In the genomic region with DNA sequence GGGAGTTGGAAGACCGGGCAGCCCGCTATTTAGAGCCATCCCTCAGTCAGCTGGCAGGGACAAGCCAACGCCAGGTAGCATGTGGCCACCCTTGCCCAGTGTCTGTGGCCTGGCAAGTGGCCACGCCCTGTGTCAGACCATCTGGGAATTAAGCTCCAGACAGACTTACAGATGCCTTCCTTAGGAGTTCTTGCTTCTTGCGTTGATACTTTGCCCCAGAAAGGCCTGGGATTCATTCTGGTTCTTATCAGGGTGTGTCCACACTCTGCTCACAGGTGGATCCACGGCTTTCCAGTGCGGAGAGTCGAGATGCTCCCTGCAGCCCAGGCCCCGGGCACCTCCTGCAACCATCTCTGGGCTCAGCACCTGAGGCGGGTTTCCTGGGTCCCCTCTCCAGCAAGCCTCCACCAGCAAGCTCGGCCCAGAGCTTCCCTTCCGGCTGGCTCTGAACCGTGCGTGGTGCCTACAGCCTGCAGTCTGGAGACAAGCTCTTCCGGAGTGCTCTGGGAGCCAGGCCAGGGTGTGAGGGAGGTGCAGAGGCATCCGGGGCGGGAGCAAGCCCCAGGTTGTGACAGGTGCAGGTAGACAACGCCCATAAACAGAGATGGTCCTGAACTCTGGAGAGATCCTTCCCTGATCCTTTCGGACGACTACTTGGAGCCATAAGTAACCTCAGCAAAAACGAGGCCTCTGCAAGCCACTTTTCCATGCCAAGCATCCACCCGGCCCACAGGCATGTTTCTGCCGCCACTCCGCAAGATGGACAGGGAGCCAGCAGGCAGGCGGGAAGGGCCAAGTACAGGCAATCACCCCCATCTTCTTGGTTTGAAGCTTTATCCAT, we compare ENCODE assay signal across 15 cellular contexts. TPM values are rescaled to one million over a fixed set of nuclear protein-coding genes. Genes with fewer than 3 reads are reported as not detected.
DNase-seq lines count a peak whose midpoint lies in the region; ATAC-seq and TF ChIP-seq lines count a peak whose summit lies in the region.
"Had no signal": no experiment of that assay in that cellular context is flagged by ENCODE, and none has a peak within 500 bp of the region (broad histone marks: within the 10 kb centered on the region; RNA-seq: fewer than 3 reads in every experiment).

No MANE protein-coding gene starts in this region.

- H3K9me3 ChIP-seq in colonic mucosa (no peaks in the 10 kb centered on the region), mucosa of stomach (ENCODE audit: control insufficient read depth, low read length) (no peaks in the 10 kb centered on the region)
- H3K9me3 ChIP-seq: body of pancreas, Peyer's patch had no signal

- H3K9me3 Mint-ChIP-seq in natural killer cell treated with Interleukin-12 subunit alpha and Interleukin-12 subunit beta and Interleukin-15 and Interleukin-18, amount 100 ng/mL, for 72 hours: peaks cover 4% of the 10 kb centered on the region
- H3K9me3 Mint-ChIP-seq in natural killer cell: no peaks in the 10 kb centered on the region
- peaks cover 3% of the 10 kb centered on the region; the same call in 1 of the 3 replicates for H3K9me3 Mint-ChIP-seq in GM23338

- H3K27me3 ChIP-seq in colonic mucosa (no peaks in the 10 kb centered on the region), mucosa of stomach (ENCODE audit: control insufficient read depth, insufficient read depth, low read length) (no peaks in the 10 kb centered on the region), GM23338 (ENCODE audit: insufficient read depth) (no peaks in the 10 kb centered on the region)
- H3K27me3 ChIP-seq: body of pancreas, Peyer's patch had no signal

- H3K36me3 ChIP-seq in colonic mucosa (no peaks in the 10 kb centered on the region), mucosa of stomach (ENCODE audit: control insufficient read depth, insufficient read depth, low read length) (peaks cover 6% of the 10 kb centered on the region), GM23338 (ENCODE audit: insufficient read depth) (no peaks in the 10 kb centered on the region)

- peak; percentile 45 for DNase-seq in natural killer cell treated with Interleukin-12 subunit alpha and Interleukin-12 subunit beta and Interleukin-15 and Interleukin-18, amount 100 ng/mL, for 72 hours (ENCODE audit: low spot score)
- DNase-seq in natural killer cell (no peak), colonic mucosa (peak; percentile 52), amniotic stem cell (lab: John Stamatoyannopoulos, UW) (no peak), GM23338 (ENCODE audit: low spot score) (no peak)
- DNase-seq: activated gamma-delta T cell, body of pancreas, NCI-H774, Peyer's patch, T-helper 1 cell had no signal

- H3K79me2 ChIP-seq in GM23338 (replicated peaks; ENCODE audit: insufficient read depth): no peaks in the 10 kb centered on the region

- peak overlapping the region in 1 of 2 donors; percentile 79 for H3K27ac Mint-ChIP-seq in natural killer cell treated with Interleukin-12 subunit alpha and Interleukin-12 subunit beta and Interleukin-15 and Interleukin-18, amount 100 ng/mL, for 72 hours
- H3K27ac Mint-ChIP-seq in natural killer cell (no peak overlapping the region), GM23338 (no peak overlapping the region; the same call in 1 of the 2 replicates)
- H3K27ac Mint-ChIP-seq: memory B cell; stimulated activated naive CD8-positive, alpha-beta T cell treated with anti-CD3 and anti-CD28 coated beads, Interleukin-15, Interleukin-2, amounts not matched to agents 100 ng/mL and 50 ng/mL, for 24 hours had no signal

- H3K4me1 ChIP-seq in colonic mucosa (peaks cover 5% of the 10 kb centered on the region), mucosa of stomach (ENCODE audit: control insufficient read depth, insufficient read depth, low read length) (peaks cover 77% of the 10 kb centered on the region), GM23338 (ENCODE audit: insufficient read depth) (peaks cover 18% of the 10 kb centered on the region)
- H3K4me1 ChIP-seq: body of pancreas had no signal

- no peak overlapping the region for H2AFZ ChIP-seq in GM23338

- H3F3A ChIP-seq in GM23338 (replicated peaks; ENCODE audit: low read depth): no peaks in the 10 kb centered on the region

- H3K4me3 ChIP-seq in colonic mucosa: no peak overlapping the region
- H3K4me3 ChIP-seq in mucosa of stomach (ENCODE audit: low read length): no peak overlapping the region
- H3K4me3 ChIP-seq in GM23338: no peak overlapping the region
- H3K4me3 ChIP-seq: body of pancreas, Peyer's patch had no signal

- H3K9ac ChIP-seq in colonic mucosa (ENCODE audit: low read depth in 2 of 2, low read length in 2 of 2) (no peak overlapping the region), mucosa of stomach (ENCODE audit: low read length) (peak overlapping the region; percentile 17)

- no peak for ATAC-seq in natural killer cell treated with Interleukin-12 subunit alpha and Interleukin-12 subunit beta and Interleukin-15 and Interleukin-18, amount 100 ng/mL, for 72 hours
- ATAC-seq in natural killer cell: no peak
- ATAC-seq in HG02870 (IDR thresholded peaks at IDR 0.05; ENCODE audit: unreplicated experiment): no peak
- no peak for ATAC-seq in GM23338
- ATAC-seq in GM21360 (IDR thresholded peaks at IDR 0.05; ENCODE audit: unreplicated experiment): no peak
- ATAC-seq: body of pancreas had no signal

- no peaks in the 10 kb centered on the region for H3K36me3 Mint-ChIP-seq in natural killer cell treated with Interleukin-12 subunit alpha and Interleukin-12 subunit beta and Interleukin-15 and Interleukin-18, amount 100 ng/mL, for 72 hours
- H3K36me3 Mint-ChIP-seq in natural killer cell (no peaks in the 10 kb centered on the region), GM23338 (ENCODE audit: low read depth) (peaks cover 7% of the 10 kb centered on the region; the same call in 2 of the 3 replicates)

- no peaks in the 10 kb centered on the region for H3K9me2 ChIP-seq in GM23338 (ENCODE audit: insufficient read depth)

- H3K27me3 Mint-ChIP-seq in natural killer cell treated with Interleukin-12 subunit alpha and Interleukin-12 subunit beta and Interleukin-15 and Interleukin-18, amount 100 ng/mL, for 72 hours: no peaks in the 10 kb centered on the region
- H3K27me3 Mint-ChIP-seq in natural killer cell (ENCODE audit: low read depth in 2 of 2) (no peaks in the 10 kb centered on the region), GM23338 (ENCODE audit: insufficient read depth, low read depth, poor library complexity) (peaks cover 43% of the 10 kb centered on the region)
- H3K27me3 Mint-ChIP-seq: memory B cell; stimulated activated naive CD8-positive, alpha-beta T cell treated with anti-CD3 and anti-CD28 coated beads, Interleukin-15, Interleukin-2, amounts not matched to agents 100 ng/mL and 50 ng/mL, for 24 hours had no signal

- H3K4me1 Mint-ChIP-seq in natural killer cell treated with Interleukin-12 subunit alpha and Interleukin-12 subunit beta and Interleukin-15 and Interleukin-18, amount 100 ng/mL, for 72 hours (ENCODE audit: low read depth in 2 of 2): peaks cover 43 to 49% of the 10 kb centered on the region in 2 donors
- H3K4me1 Mint-ChIP-seq in natural killer cell (peaks cover 43 to 59% of the 10 kb centered on the region in 2 donors), GM23338 (peaks cover 36% of the 10 kb centered on the region)

- no peak overlapping the region for H3K4me2 ChIP-seq in GM23338

- intact Hi-C loops in natural killer cell (cut with micrococcal nuclease) (no loop called here), colonic mucosa (cut with DNase I) (no loop called here)

- no peak overlapping the region for H3K4me3 Mint-ChIP-seq in natural killer cell treated with Interleukin-12 subunit alpha and Interleukin-12 subunit beta and Interleukin-15 and Interleukin-18, amount 100 ng/mL, for 72 hours
- H3K4me3 Mint-ChIP-seq in natural killer cell (no peak overlapping the region), GM23338 (no peak overlapping the region)
- H3K4me3 Mint-ChIP-seq: memory B cell; stimulated activated naive CD8-positive, alpha-beta T cell treated with anti-CD3 and anti-CD28 coated beads, Interleukin-15, Interleukin-2, amounts not matched to agents 100 ng/mL and 50 ng/mL, for 24 hours had no signal

- H3K27ac ChIP-seq in colonic mucosa (peak overlapping the region; percentile 22), GM23338 (ENCODE audit: low read depth) (no peak overlapping the region)
- H3K27ac ChIP-seq: body of pancreas had no signal

- TF ChIP-seq CTCF in natural killer cell (IDR thresholded peaks at IDR 0.05) (no peak), colonic mucosa (IDR thresholded peaks at IDR 0.05) (no peak), GM23338 (conservative IDR thresholded peaks at IDR 0.05; ENCODE audit: low read depth in 2 of 2) (no peak)

- no peaks in the 10 kb centered on the region for H4K20me1 ChIP-seq in GM23338 (replicated peaks; ENCODE audit: insufficient read depth)

TF ChIP-seq in GM23338, 12 proteins besides CTCF, POLR2A, EP300 and RAD21 (continues in another document):
- TF ChIP-seq ZNF114 (CRISPR knock-in tag; IDR thresholded peaks at IDR 0.05) (no peak), POLR2AphosphoS5 (IDR thresholded peaks at IDR 0.05; ENCODE audit: low read depth) (no peak)
- TF ChIP-seq, protein P1, sequence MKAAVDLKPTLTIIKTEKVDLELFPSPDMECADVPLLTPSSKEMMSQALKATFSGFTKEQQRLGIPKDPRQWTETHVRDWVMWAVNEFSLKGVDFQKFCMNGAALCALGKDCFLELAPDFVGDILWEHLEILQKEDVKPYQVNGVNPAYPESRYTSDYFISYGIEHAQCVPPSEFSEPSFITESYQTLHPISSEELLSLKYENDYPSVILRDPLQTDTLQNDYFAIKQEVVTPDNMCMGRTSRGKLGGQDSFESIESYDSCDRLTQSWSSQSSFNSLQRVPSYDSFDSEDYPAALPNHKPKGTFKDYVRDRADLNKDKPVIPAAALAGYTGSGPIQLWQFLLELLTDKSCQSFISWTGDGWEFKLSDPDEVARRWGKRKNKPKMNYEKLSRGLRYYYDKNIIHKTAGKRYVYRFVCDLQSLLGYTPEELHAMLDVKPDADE (IDR thresholded peaks at IDR 0.05): no peak

RNA-seq across cellular contexts. Expression of a gene that starts 32.3 kb away (rescaled TPM):
- 100 to 1,000 TPM; 266 to 391 TPM for total RNA-seq in natural killer cell treated with Interleukin-12 subunit alpha and Interleukin-12 subunit beta and Interleukin-15 and Interleukin-18, amount 100 ng/mL, for 72 hours
- total RNA-seq in natural killer cell (10 to 100 TPM; 59.5 to 99.1 (median 66.3) TPM), colonic mucosa (100 to 1,000 TPM in 1 of 2 donors, 10 to 100 TPM in 1; 99.3 to 154 TPM)
- 42.4 and 43.6 TPM in 2 replicates for total RNA-seq in GM23338 (2014; rRNA removed; shearing (Covaris generic))
- polyA plus RNA-seq in GM23338 (2016; fragmentation: Nextera tagmentation; extraction: Ambion mirVana): 29.5 and 32.1 TPM in 2 replicates

Comparison
In these comparisons a context has a peak if more than half of its experiments do, and no peak if none do; other contexts are left out.
1. DNase-seq: peak in natural killer cell treated with Interleukin-12 subunit alpha and Interleukin-12 subunit beta and Interleukin-15 and Interleukin-18, amount 100 ng/mL, for 72 hours (single experiment) and colonic mucosa (single experiment); none in natural killer cell (single experiment), amniotic stem cell (single experiment) and GM23338 (single experiment).